1 cellular context compared by ENCODE assay signal in genomic region chr14:55957950-55958349, GRCh38.
TF ChIP-seq lines count a peak whose summit lies in the region.

No MANE protein-coding gene starts in this region.

TF ChIP-seq in H1, 55 proteins besides CTCF, POLR2A, EP300 and RAD21 (continued from another document):
- peak; percentile 77 for TF ChIP-seq CHD7 (IDR thresholded peaks at IDR 0.05; ENCODE audit: insufficient replicate concordance, low read length)
- no peak for TF ChIP-seq TCF12 (IDR thresholded peaks at IDR 0.05; ENCODE audit: low read depth, low read length)
- 0 out of 2 replicates have a peak, but pooled peaks have one; percentile 11 for TF ChIP-seq TAF1 (IDR thresholded peaks at IDR 0.05; ENCODE audit: low read depth, low read length)
- TF ChIP-seq BACH1 (IDR thresholded peaks at IDR 0.05; ENCODE audit: low read length), result no peak
- TF ChIP-seq SP1 (IDR thresholded peaks at IDR 0.05; ENCODE audit: low read depth, low read length), result peak; percentile 57; the same call in 1 of the 2 replicates
- TF ChIP-seq NANOG (IDR thresholded peaks at IDR 0.05; ENCODE audit: insufficient read depth, low read depth, low read length, poor library complexity, severe bottlenecking), result no peak
TF ChIP-seq in H1: peak in this region for 7.
